In genomic region chr10:122402548-122403131, GRCh38 we compare ENCODE assay signal across 22 cellular contexts. TPM values are rescaled to one million over a fixed set of nuclear protein-coding genes. Genes with fewer than 3 reads are reported as not detected.
DNase-seq lines count a peak whose midpoint lies in the region; ATAC-seq, FAIRE-seq and TF ChIP-seq lines count a peak whose summit lies in the region.
"Had no signal": no experiment of that assay in that cellular context is flagged by ENCODE, and none has a peak within 500 bp of the region (broad histone marks: within the 10 kb centered on the region; RNA-seq: fewer than 3 reads in every experiment).

No MANE protein-coding gene starts in this region.

- no TSS peak for BruUV-seq in HepG2 (replicated peaks; lab: Mats Ljungman, UMichigan)
- TSS peak; percentile 4 for BruUV-seq in HCT116 (replicated peaks; lab: Mats Ljungman, UMichigan)

- ATAC-seq in Right ventricle myocardium inferior = peak; percentile 20
- no peak for ATAC-seq in right cardiac atrium
- ATAC-seq in HepG2 = no peak
- ATAC-seq in right lobe of liver = no peak
- ATAC-seq in HCT116 = no peak
- ATAC-seq in HG02885 (IDR thresholded peaks at IDR 0.05; ENCODE audit: poor library complexity, unreplicated experiment) = no peak

- no peak for FAIRE-seq in HepG2 (lab: Jason Lieb, UNC)
- FAIRE-seq: A204.1, D721Med, GM12892 had no signal

- H3K9me3 ChIP-seq in right cardiac atrium (ENCODE audit: control insufficient read depth, low read length) = no peaks in the 10 kb centered on the region
- no peaks in the 10 kb centered on the region for H3K9me3 ChIP-seq in HepG2 (ENCODE audit: low read length)
- no peaks in the 10 kb centered on the region for H3K9me3 ChIP-seq in right lobe of liver
- H3K9me3 ChIP-seq in HCT116 (ENCODE audit: control insufficient read depth in 1 of 2, insufficient read depth in 1 of 2, low read depth in 1 of 2, low read length in 2 of 2) = no peaks in the 10 kb centered on the region
- H3K9me3 ChIP-seq: BE2C, Caco-2 had no signal

- TF ChIP-seq CTCF in HepG2 (CRISPR knock-in tag; IDR thresholded peaks at IDR 0.05) (no peak), right lobe of liver (IDR thresholded peaks at IDR 0.05) (no peak), HCT116 (IDR thresholded peaks at IDR 0.05 in 2 of 3, conservative IDR thresholded peaks at IDR 0.05 in 1 of 3; ENCODE audit: borderline replicate concordance in 1 of 3, insufficient read depth in 1 of 3, low read depth in 2 of 3, low read length in 2 of 3) (no peak)

- H3K9me2 ChIP-seq in HCT116 (ENCODE audit: insufficient read depth) = no peaks in the 10 kb centered on the region

- TF ChIP-seq POLR2A in HepG2 (IDR thresholded peaks at IDR 0.05; ENCODE audit: insufficient read depth in 1 of 2, low read depth in 2 of 2, low read length in 2 of 2) (no peak), right lobe of liver (IDR thresholded peaks at IDR 0.05) (no peak), HCT116 (IDR thresholded peaks at IDR 0.05; ENCODE audit: borderline replicate concordance, extremely low read depth, insufficient read depth, insufficient read length) (no peak)

- in situ Hi-C loops in HepG2 (cut with HindIII; ENCODE audit: extremely low pct_ligation_motif_present, low pct_unique_long_range_greater_than_20kb) = no loop called here

- 70% methylated on average over 5 of the region's 5 CpGs for WGBS in right cardiac atrium
- WGBS in HepG2 (ENCODE audit: low lambda C conversion rate) = 95% methylated on average over 5 of the region's 5 CpGs
- 92% methylated on average over 5 of the region's 5 CpGs for WGBS in right lobe of liver (ENCODE audit: insufficient coverage, low coverage, low lambda C conversion rate, missing lambda C conversion rate)

- H2AFZ ChIP-seq in HepG2 (ENCODE audit: low read length) = no peak overlapping the region
- no peak overlapping the region for H2AFZ ChIP-seq in HCT116 (ENCODE audit: low read depth, low read length, poor library complexity, severe bottlenecking)

- H3K36me3 ChIP-seq in HepG2 (replicated peaks in 1 of 2; ENCODE audit: control insufficient read depth in 1 of 2, insufficient read depth in 2 of 2, low read length in 2 of 2) (peaks cover 17 to 83% of the 10 kb centered on the region in 2 experiments), right lobe of liver (peaks cover 0 to 25% (median 0%) of the 10 kb centered on the region in 4 donors), HCT116 (ENCODE audit: control insufficient read depth in 1 of 2, insufficient read depth in 2 of 2, low read length in 2 of 2) (peaks cover 0 to 15% of the 10 kb centered on the region in 2 experiments; a peak in 2 of 4 replicates)
- H3K36me3 ChIP-seq: BE2C had no signal

- H3K79me2 ChIP-seq in HepG2 (ENCODE audit: insufficient read depth, low read length) = no peaks in the 10 kb centered on the region
- H3K79me2 ChIP-seq in HCT116 (ENCODE audit: insufficient read depth, low read length) = no peaks in the 10 kb centered on the region

- POLR2A ChIA-PET in HepG2 (lab: Yijun Ruan, JAX) (no interaction called here), HCT116 (lab: Charles Lee) (no interaction called here)

- CTCF ChIA-PET in HepG2 (lab: Yijun Ruan, JAX; ENCODE audit: low intra/inter-chr PET ratio, low total read pairs) = no interaction called here
- CTCF ChIA-PET in HCT116 (lab: Charles Lee) = no interaction called here

- H3K9ac ChIP-seq in HepG2 (ENCODE audit: insufficient read depth, low read depth, low read length) = no peak overlapping the region
- H3K9ac ChIP-seq in HCT116 (ENCODE audit: low read length) = no peak overlapping the region

- DNase-seq in Right ventricle myocardium inferior (ENCODE audit: missing footprints) = peak; percentile 39
- no peak for DNase-seq in right cardiac atrium
- no peak for DNase-seq in HepG2 (ENCODE audit: low spot score)
- DNase-seq in right lobe of liver = no peak
- no peak for DNase-seq in HCT116 (ENCODE audit: low read depth, low spot score)
- DNase-seq in DMS 273 treated with DMSO at 0.1 percent for 48 hours (lab: John Stamatoyannopoulos, UW) = no peak
- DNase-seq: ACHN; BE2C; C1 segment of cervical spinal cord; Caco-2; CD4-positive, alpha-beta T cell; DMS153; DMS79; GDM1; GOT3; H7 had no signal

- no peak overlapping the region for H3K4me2 ChIP-seq in HepG2 (ENCODE audit: low read depth, low read length)
- H3K4me2 ChIP-seq in HCT116 (ENCODE audit: low read length) = no peak overlapping the region

- peaks cover 5% of the 10 kb centered on the region for H3K4me1 ChIP-seq in right cardiac atrium (ENCODE audit: control insufficient read depth, insufficient read depth, low read length)
- no peaks in the 10 kb centered on the region for H3K4me1 ChIP-seq in HepG2 (ENCODE audit: insufficient read depth, low read length)
- H3K4me1 ChIP-seq in right lobe of liver = no peaks in the 10 kb centered on the region
- no peaks in the 10 kb centered on the region for H3K4me1 ChIP-seq in HCT116 (ENCODE audit: control insufficient read depth in 1 of 2, insufficient read depth in 2 of 2, low read length in 2 of 2)
- H3K4me1 ChIP-seq: BE2C, Caco-2 had no signal

- TF ChIP-seq EP300 in HepG2 (IDR thresholded peaks at IDR 0.05; ENCODE audit: low read depth in 2 of 2, low read length in 2 of 2) = no peak
- no peak for TF ChIP-seq EP300 in HepG2 (CRISPR knock-in tag; IDR thresholded peaks at IDR 0.05; ENCODE audit: borderline replicate concordance)

- no peaks in the 10 kb centered on the region for H4K20me1 ChIP-seq in HepG2 (ENCODE audit: insufficient read depth, low read length)
- H4K20me1 ChIP-seq in HCT116 (ENCODE audit: insufficient read depth) = no peaks in the 10 kb centered on the region

- H3K27me3 ChIP-seq in right cardiac atrium (ENCODE audit: control insufficient read depth, insufficient read depth) = no peaks in the 10 kb centered on the region
- no peaks in the 10 kb centered on the region for H3K27me3 ChIP-seq in HepG2 (ENCODE audit: control insufficient read depth in 1 of 2, insufficient read depth in 2 of 2, low read length in 2 of 2)
- H3K27me3 ChIP-seq in right lobe of liver = no peaks in the 10 kb centered on the region
- H3K27me3 ChIP-seq in HCT116 (ENCODE audit: insufficient read depth, low read length) = no peaks in the 10 kb centered on the region
- H3K27me3 ChIP-seq: BE2C had no signal

- H3K27ac ChIP-seq in right cardiac atrium (ENCODE audit: low read length) (no peak overlapping the region), HepG2 (ENCODE audit: extremely low read length, insufficient read depth, low read length) (no peak overlapping the region), right lobe of liver (no peak overlapping the region), HCT116 (ENCODE audit: low read depth, low read length) (no peak overlapping the region)

- intact Hi-C loops in Right ventricle myocardium inferior (cut with DNase I) (no loop called here), right cardiac atrium (cut with DNase I) (no loop called here), HepG2 (cut with micrococcal nuclease; ENCODE audit: unreplicated experiment) (no loop called here), right lobe of liver (cut with DNase I) (no loop called here), HCT116 (cut with micrococcal nuclease) (no loop called here)

- H3K4me3 ChIP-seq in right cardiac atrium (ENCODE audit: low read length) (no peak overlapping the region), HepG2 (replicated peaks in 1 of 3; ENCODE audit: insufficient read depth in 1 of 3, low read depth in 2 of 3, low read length in 3 of 3) (no peak overlapping the region), right lobe of liver (no peak overlapping the region), HCT116 (replicated peaks in 1 of 2; ENCODE audit: low read depth in 1 of 2, low read length in 2 of 2) (no peak overlapping the region)

- TF ChIP-seq RAD21 in HepG2 (CRISPR knock-in tag; IDR thresholded peaks at IDR 0.05) = no peak
- no peak for TF ChIP-seq RAD21 in HCT116 (IDR thresholded peaks at IDR 0.05; ENCODE audit: low read depth)

- RAD21 ChIA-PET in HCT116 (lab: Charles Lee; ENCODE audit: low non-redundant PET in 1 of 2, low total read pairs in 2 of 2, uncharacterized antibody in 2 of 2, unreplicated experiment in 2 of 2) = no interaction called here

RNA-seq across cellular contexts. Expression of gene PLEKHA1, which starts 28.1 kb away (rescaled TPM):
- 68.0 TPM for total RNA-seq in Right ventricle myocardium inferior
- 10 to 100 TPM; 35.8 to 42.8 (median 39.6) TPM for total RNA-seq in right cardiac atrium
- polyA plus RNA-seq in right cardiac atrium = 15.7 TPM
- total RNA-seq in HepG2 (2016; rRNA removed; fragmentation: Illumina TruSeq; extraction: Trizol) = 30.8 and 32.2 TPM in 2 replicates
- total RNA-seq in HepG2 (2016; cell fraction: cytosol; rRNA removed; fragmentation: Illumina TruSeq; extraction: Trizol; ENCODE audit: low read depth) = 30.5 and 35.2 TPM in 2 replicates
- total RNA-seq in HepG2 (2016; cell fraction: insoluble cytoplasmic fraction; rRNA removed; fragmentation: Illumina TruSeq; extraction: Trizol) = 31.2 and 31.8 TPM in 2 replicates
- total RNA-seq in HepG2 (2016; cell fraction: membrane; rRNA removed; fragmentation: Illumina TruSeq; extraction: Trizol) = 30.6 and 31.8 TPM in 2 replicates
- 49.0 and 52.5 TPM in 2 replicates for total RNA-seq in HepG2 (2016; cell fraction: nucleus; rRNA removed; fragmentation: Illumina TruSeq; extraction: Trizol)
- 48.6 and 53.3 TPM in 2 replicates for polyA plus RNA-seq in HepG2 (2011; rRNA removed)
- 22.6 and 33.2 TPM in 2 replicates for polyA plus RNA-seq in HepG2 (2011; cell fraction: cytosol; rRNA removed)
- polyA plus RNA-seq in HepG2 (2011; cell fraction: nucleus; rRNA removed) = 69.6 and 81.2 TPM in 2 replicates
- polyA plus RNA-seq in HepG2 (2012) = 47.9 and 50.2 TPM in 2 replicates
- 2.8 and 3.5 TPM in 2 replicates for polyA plus RNA-seq in HepG2 (2016; cell fraction: cytosol; fragmentation: Illumina TruSeq; extraction: Trizol; ENCODE audit: low read depth)
- 26.3 and 29.3 TPM in 2 replicates for polyA plus RNA-seq in HepG2 (2016; cell fraction: insoluble cytoplasmic fraction; fragmentation: Illumina TruSeq; extraction: Trizol; ENCODE audit: low read depth)
- polyA plus RNA-seq in HepG2 (2016; cell fraction: membrane; fragmentation: Illumina TruSeq; extraction: Trizol; ENCODE audit: low read depth) = 8.7 and 10.2 TPM in 2 replicates
- polyA plus RNA-seq in HepG2 (2016; cell fraction: nucleus; fragmentation: Illumina TruSeq; extraction: Trizol; ENCODE audit: insufficient read depth, low read depth) = 65.7 and 69.7 TPM in 2 replicates
- polyA minus RNA-seq in HepG2 (2011; rRNA and poly(A)+ RNA removed; ENCODE audit: low replicate concordance) = 15.3 and 18.9 TPM in 2 replicates
- 28.0 and 35.3 TPM in 2 replicates for polyA minus RNA-seq in HepG2 (2011; cell fraction: cytosol; rRNA and poly(A)+ RNA removed)
- polyA minus RNA-seq in HepG2 (2011; cell fraction: nucleus; rRNA and poly(A)+ RNA removed) = 157 and 207 TPM in 2 replicates
- 10 to 100 TPM; 23.1 to 42.2 (median 27.5) TPM for total RNA-seq in right lobe of liver
- 30.6 TPM for total RNA-seq in HCT116 (2021; ENCODE audit: unreplicated experiment)
- 15.0 and 17.2 TPM in 2 replicates for polyA plus RNA-seq in HCT116 (2012)

RNA-seq across cellular contexts. Expression of gene ARMS2, which starts 51.8 kb away (rescaled TPM):
- total RNA-seq in Right ventricle myocardium inferior = not detected
- total RNA-seq in right cardiac atrium = not detected
- not detected for polyA plus RNA-seq in right cardiac atrium
- total RNA-seq in HepG2 (2016; rRNA removed; fragmentation: Illumina TruSeq; extraction: Trizol) = not detected in 2 replicates
- not detected in 2 replicates for total RNA-seq in HepG2 (2016; cell fraction: cytosol; rRNA removed; fragmentation: Illumina TruSeq; extraction: Trizol; ENCODE audit: low read depth)
- total RNA-seq in HepG2 (2016; cell fraction: insoluble cytoplasmic fraction; rRNA removed; fragmentation: Illumina TruSeq; extraction: Trizol) = not detected in 2 replicates
- total RNA-seq in HepG2 (2016; cell fraction: membrane; rRNA removed; fragmentation: Illumina TruSeq; extraction: Trizol) = not detected in 2 replicates
- total RNA-seq in HepG2 (2016; cell fraction: nucleus; rRNA removed; fragmentation: Illumina TruSeq; extraction: Trizol) = not detected in 2 replicates
- not detected in 2 replicates for polyA plus RNA-seq in HepG2 (2011; rRNA removed)
- polyA plus RNA-seq in HepG2 (2011; cell fraction: cytosol; rRNA removed) = not detected in 2 replicates
- 0.23 TPM in 1 of 2 replicates, not detected in the other for polyA plus RNA-seq in HepG2 (2011; cell fraction: nucleus; rRNA removed)
- not detected in 2 replicates for polyA plus RNA-seq in HepG2 (2012)
- polyA plus RNA-seq in HepG2 (2016; cell fraction: cytosol; fragmentation: Illumina TruSeq; extraction: Trizol; ENCODE audit: low read depth) = not detected in 2 replicates
- polyA plus RNA-seq in HepG2 (2016; cell fraction: insoluble cytoplasmic fraction; fragmentation: Illumina TruSeq; extraction: Trizol; ENCODE audit: low read depth) = not detected in 2 replicates
- polyA plus RNA-seq in HepG2 (2016; cell fraction: membrane; fragmentation: Illumina TruSeq; extraction: Trizol; ENCODE audit: low read depth) = not detected in 2 replicates
- polyA plus RNA-seq in HepG2 (2016; cell fraction: nucleus; fragmentation: Illumina TruSeq; extraction: Trizol; ENCODE audit: insufficient read depth, low read depth) = not detected in 2 replicates
- not detected in 2 replicates for polyA minus RNA-seq in HepG2 (2011; rRNA and poly(A)+ RNA removed; ENCODE audit: low replicate concordance)
- polyA minus RNA-seq in HepG2 (2011; cell fraction: cytosol; rRNA and poly(A)+ RNA removed) = not detected in 2 replicates
- not detected in 2 replicates for polyA minus RNA-seq in HepG2 (2011; cell fraction: nucleus; rRNA and poly(A)+ RNA removed)
- total RNA-seq in right lobe of liver = not detected
- not detected for total RNA-seq in HCT116 (2021; ENCODE audit: unreplicated experiment)
- polyA plus RNA-seq in HCT116 (2012) = not detected in 2 replicates
- total RNA-seq: Caco-2; CD4-positive, alpha-beta T cell; Daoy; H7; HT-29 had no signal

RNA-seq across cellular contexts. Expression of gene HTRA1, which starts 58.7 kb away (rescaled TPM):
- total RNA-seq in Right ventricle myocardium inferior (41.6 TPM), right cardiac atrium (10 to 100 TPM; 40.5 to 49.7 (median 42.9) TPM), HepG2 (2016; rRNA removed; fragmentation: Illumina TruSeq; extraction: Trizol) (0.17 and 0.40 TPM in 2 replicates), right lobe of liver (100 to 1,000 TPM in 3 of 6 experiments, 10 to 100 TPM in 3; 91.9 to 224 (median 134) TPM), HCT116 (2021; ENCODE audit: unreplicated experiment) (0.39 TPM)
- polyA plus RNA-seq in right cardiac atrium (46.1 TPM), HepG2 (2011; rRNA removed) (0.11 and 0.18 TPM in 2 replicates)
- 0.10 TPM in 1 of 2 replicates, not detected in the other for total RNA-seq in HepG2 (2016; cell fraction: cytosol; rRNA removed; fragmentation: Illumina TruSeq; extraction: Trizol; ENCODE audit: low read depth)
- 0.15 and 0.37 TPM in 2 replicates for total RNA-seq in HepG2 (2016; cell fraction: insoluble cytoplasmic fraction; rRNA removed; fragmentation: Illumina TruSeq; extraction: Trizol)
- total RNA-seq in HepG2 (2016; cell fraction: membrane; rRNA removed; fragmentation: Illumina TruSeq; extraction: Trizol) = 0.31 and 0.48 TPM in 2 replicates
- 0.43 TPM in 1 of 2 replicates, not detected in the other for total RNA-seq in HepG2 (2016; cell fraction: nucleus; rRNA removed; fragmentation: Illumina TruSeq; extraction: Trizol)
- 0.09 and 0.16 TPM in 2 replicates for polyA plus RNA-seq in HepG2 (2011; cell fraction: cytosol; rRNA removed)
- 0.13 TPM in 1 of 2 replicates, not detected in the other for polyA plus RNA-seq in HepG2 (2011; cell fraction: nucleus; rRNA removed)
- 0.09 and 0.11 TPM in 2 replicates for polyA plus RNA-seq in HepG2 (2012)
- polyA plus RNA-seq in HepG2 (2016; cell fraction: cytosol; fragmentation: Illumina TruSeq; extraction: Trizol; ENCODE audit: low read depth) = 0.18 TPM in 2 replicates
- polyA plus RNA-seq in HepG2 (2016; cell fraction: insoluble cytoplasmic fraction; fragmentation: Illumina TruSeq; extraction: Trizol; ENCODE audit: low read depth) = 0.13 TPM in 1 of 2 replicates, not detected in the other
- 0.22 TPM in 2 replicates for polyA plus RNA-seq in HepG2 (2016; cell fraction: membrane; fragmentation: Illumina TruSeq; extraction: Trizol; ENCODE audit: low read depth)
- polyA plus RNA-seq in HepG2 (2016; cell fraction: nucleus; fragmentation: Illumina TruSeq; extraction: Trizol; ENCODE audit: insufficient read depth, low read depth) = 0.29 TPM in 1 of 2 replicates, not detected in the other
- polyA minus RNA-seq in HepG2 (2011; rRNA and poly(A)+ RNA removed; ENCODE audit: low replicate concordance) = 23.5 TPM in 1 of 2 replicates, not detected in the other
- 0.26 TPM in 1 of 2 replicates, not detected in the other for polyA minus RNA-seq in HepG2 (2011; cell fraction: cytosol; rRNA and poly(A)+ RNA removed)
- polyA minus RNA-seq in HepG2 (2011; cell fraction: nucleus; rRNA and poly(A)+ RNA removed) = not detected in 2 replicates
- 0.06 and 0.14 TPM in 2 replicates for polyA plus RNA-seq in HCT116 (2012)
- total RNA-seq: CD4-positive, alpha-beta T cell; HT-29 had no signal

Comparison
In these comparisons a context has a peak if more than half of its experiments do, and no peak if none do; other contexts are left out.
1. RNA of gene HTRA1, which starts 58.7 kb away (total RNA-seq): 91.9 to 224 TPM in right lobe of liver, 40.5 to 49.7 TPM in right cardiac atrium and 41.6 TPM in Right ventricle myocardium inferior (single experiment); 0.10 to 0.48 TPM in HepG2 and 0.39 TPM in HCT116 (single experiment); every median in the first group is over 10 times any median in the second.